Comparison of ENCODE assay signal across 32 cellular contexts in the genomic region with DNA sequence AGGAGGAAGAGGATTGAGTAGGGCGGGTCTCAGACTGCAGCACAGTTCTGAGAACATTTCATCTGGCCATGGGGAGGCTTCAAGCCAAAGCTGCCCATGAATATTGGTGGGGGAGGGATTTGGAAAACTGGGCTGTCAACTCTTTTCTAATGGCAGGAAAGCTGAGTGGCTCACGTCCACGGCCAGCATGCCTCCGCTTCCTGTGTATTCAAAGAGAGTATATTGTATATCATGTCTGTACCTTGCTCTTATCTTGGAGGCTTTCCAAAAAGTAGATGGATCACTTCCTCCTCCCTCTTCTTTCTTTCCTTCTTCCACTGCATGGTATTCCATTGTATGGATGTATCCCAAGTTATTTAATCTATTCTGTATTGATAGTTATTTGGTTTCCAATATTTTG. TPM values are rescaled to one million over a fixed set of nuclear protein-coding genes. Genes with fewer than 3 reads are reported as not detected.
"Had no signal": no experiment of that assay in that cellular context is flagged by ENCODE, and none has a peak within 500 bp of the region (broad histone marks: within the 10 kb centered on the region; RNA-seq: fewer than 3 reads in every experiment).

No MANE protein-coding gene starts in this region.

- H3K36me3 ChIP-seq: WERI-Rb-1 had no signal

- ATAC-seq: activated CD8-positive, alpha-beta memory T cell treated with anti-CD3 and anti-CD28 coated beads, Interleukin-2, amount 10 ng/mL, durations not matched to agents 7 days and 5 days; activated naive CD8-positive, alpha-beta T cell treated with anti-CD3 and anti-CD28 coated beads, Interleukin-2, amount 50 U/mL, for 24 hours; K562 had no signal

- H3K4me3 ChIP-seq: K562 had no signal

- DNase-seq: activated CD4-positive, alpha-beta memory T cell treated with anti-CD3 and anti-CD28 coated beads, Interleukin-2, amount 10 ng/mL, durations not matched to agents 7 days and 5 days; activated CD4-positive, alpha-beta T cell treated with anti-CD3 and anti-CD28 coated beads for 1 hour; activated CD4-positive, alpha-beta T cell treated with anti-CD3 and anti-CD28 coated beads for 48 hours; activated CD4-positive, CD25-positive, alpha-beta regulatory T cell; activated CD8-positive, alpha-beta memory T cell treated with anti-CD3 and anti-CD28 coated beads for 24 hours; activated CD8-positive, alpha-beta memory T cell treated with anti-CD3 and anti-CD28 coated beads, Interleukin-2, amount 10 ng/mL, durations not matched to agents 7 days and 5 days; activated CD8-positive, alpha-beta memory T cell treated with anti-CD3 and anti-CD28 coated beads, Interleukin-2, amount 50 U/mL, for 48 hours; activated effector memory CD4-positive, alpha-beta T cell treated with Interleukin-2 at 50 U/mL for 16 hours; activated naive CD4-positive, alpha-beta T cell treated with anti-CD3 and anti-CD28 coated beads, Interleukin-2, amount 10 ng/mL, durations not matched to agents 7 days and 5 days; activated naive CD8-positive, alpha-beta T cell treated with anti-CD3 and anti-CD28 coated beads, Interleukin-2, amount 50 U/mL, for 24 hours; activated T-cell treated with anti-CD3 and anti-CD28 coated beads, Interleukin-2, amount 50 U/mL, for 48 hours; anterior cingulate cortex; central memory CD4-positive, alpha-beta T cell; NCI-H1105 treated with DMSO at 0.1 percent for 48 hours; NCI-H1436; NCI-H1694 treated with DMSO at 0.1 percent for 48 hours; NCI-H2081; NCI-H2171 treated with DMSO at 0.1 percent for 48 hours; NCI-H2227 treated with DMSO at 0.1 percent for 48 hours; NCI-H524 treated with DMSO at 0.1 percent for 48 hours; NCI-H748 treated with DMSO at 0.1 percent for 48 hours; NK-92 treated with Interleukin-12 subunit alpha and Interleukin-12 subunit beta, amount 100 ng/mL, for 24 hours; OCI-M1; Right ventricle myocardium superior; SW 1271; T1000; WERI-Rb-1 had no signal

- H3K27ac ChIP-seq: WERI-Rb-1 had no signal

RNA-seq across cellular contexts. Expression of a gene that starts 24.4 kb away (rescaled TPM):
- total RNA-seq: activated CD4-positive, alpha-beta memory T cell treated with anti-CD3 and anti-CD28 coated beads, Interleukin-2, amount 10 ng/mL, durations not matched to agents 7 days and 5 days; activated CD8-positive, alpha-beta memory T cell treated with anti-CD3 and anti-CD28 coated beads, Interleukin-2, amount 10 ng/mL, durations not matched to agents 7 days and 5 days; K562; M059J; NCI-H460; Right ventricle myocardium superior; T-helper 1 cell treated with Interleukin-12 subunit alpha and Interleukin-12 subunit beta and Interleukin-4 antibody, amounts not matched to agents 30 ng/mL and 1 ng/mL, for 36 hours; T-helper 2 cell treated with Interferon-gamma antibody and Interleukin-4, amounts not matched to agents 100 ng/mL and 5 ng/mL, for 36 hours had no signal
- polyA plus RNA-seq: K562 had no signal
